Comparison of ENCODE assay signal across 8 cellular contexts in the genomic region with DNA sequence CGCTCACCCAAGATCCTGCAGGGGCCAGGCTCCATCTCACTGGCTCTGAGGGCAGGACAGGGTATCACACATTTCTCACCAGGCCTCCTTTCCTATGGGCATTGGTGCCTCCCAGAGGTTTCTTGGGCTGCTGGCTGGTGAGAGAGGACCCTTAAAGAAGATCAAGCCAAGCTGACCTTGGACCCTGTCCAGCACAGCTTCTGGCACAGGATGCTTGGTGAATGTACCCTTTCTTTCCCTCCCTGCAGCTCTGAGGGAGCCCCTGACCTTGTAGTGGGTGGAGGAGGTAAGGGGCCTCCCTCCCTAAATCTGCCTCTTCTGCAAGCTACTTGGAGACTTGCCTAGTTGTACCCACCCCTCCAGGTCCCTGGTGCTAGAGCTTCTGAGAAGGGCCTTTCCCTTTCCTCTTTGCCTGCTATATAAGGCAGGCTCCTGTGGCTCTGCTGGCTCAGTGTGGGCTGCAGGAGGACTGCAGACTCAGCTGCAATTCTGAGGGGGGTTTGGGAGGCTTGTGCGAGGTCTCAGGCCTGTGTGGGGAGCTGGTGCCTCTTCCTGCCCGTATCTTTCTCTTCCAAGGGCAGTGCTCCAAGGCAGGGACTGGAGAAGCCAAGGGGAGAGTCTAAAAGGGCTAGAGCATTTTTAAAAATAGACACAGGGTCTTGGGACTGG. TPM values are rescaled to one million over a fixed set of nuclear protein-coding genes. Genes with fewer than 3 reads are reported as not detected.
DNase-seq lines count a peak whose midpoint lies in the region; ATAC-seq, FAIRE-seq and TF ChIP-seq lines count a peak whose summit lies in the region.

No MANE protein-coding gene starts in this region.

- TF ChIP-seq POLR2A in HepG2 (IDR thresholded peaks at IDR 0.05; ENCODE audit: insufficient read depth in 1 of 2, low read depth in 2 of 2, low read length in 2 of 2) = no peak

- no peaks in the 10 kb centered on the region for H3K9me3 Mint-ChIP-seq in chondrocyte (ENCODE audit: low read depth)

- H3K36me3 ChIP-seq in liver (ENCODE audit: control insufficient read depth in 4 of 4, insufficient read depth in 3 of 4, low read depth in 1 of 4, low read length in 3 of 4) (peaks cover 0 to 9% (median 0%) of the 10 kb centered on the region in 4 donors), HepG2 (replicated peaks in 1 of 2; ENCODE audit: control insufficient read depth in 1 of 2, insufficient read depth in 2 of 2, low read length in 2 of 2) (no peaks in the 10 kb centered on the region; a peak in 1 of 5 replicates), mucosa of descending colon (ENCODE audit: low read depth) (no peaks in the 10 kb centered on the region), WERI-Rb-1 (peaks cover 9% of the 10 kb centered on the region)

- in situ Hi-C loops in HepG2 (cut with HindIII; ENCODE audit: extremely low pct_ligation_motif_present, low pct_unique_long_range_greater_than_20kb) = no loop called here

- TF ChIP-seq RAD21 in liver (IDR thresholded peaks at IDR 0.05) = peak in 1 of 2 donors; percentile 5
- TF ChIP-seq RAD21 in HepG2 (CRISPR knock-in tag; IDR thresholded peaks at IDR 0.05) = no peak

- no peak overlapping the region for H2AFZ ChIP-seq in HepG2 (ENCODE audit: low read length)

- no peaks in the 10 kb centered on the region for H4K20me1 ChIP-seq in HepG2 (ENCODE audit: insufficient read depth, low read length)

- POLR2A ChIA-PET in HepG2 (lab: Yijun Ruan, JAX) = interaction anchor here (1.1 to 7.0 kb wide), 3 partner anchors 8 to 33 kb away, joined by 4 to 121 read pairs (median 72); a partner anchor contains a TSS

- no peak overlapping the region for H3K9ac ChIP-seq in liver (ENCODE audit: low read depth in 1 of 2, low read length in 2 of 2)
- no peak overlapping the region for H3K9ac ChIP-seq in HepG2 (ENCODE audit: insufficient read depth, low read depth, low read length)

- no peaks in the 10 kb centered on the region for H3K9me3 ChIP-seq in liver (ENCODE audit: control insufficient read depth in 4 of 4, low read length in 3 of 4)
- H3K9me3 ChIP-seq in HepG2 (ENCODE audit: low read length) = no peaks in the 10 kb centered on the region
- no peaks in the 10 kb centered on the region for H3K9me3 ChIP-seq in mucosa of descending colon
- no peaks in the 10 kb centered on the region for H3K9me3 ChIP-seq in WERI-Rb-1 (ENCODE audit: severe bottlenecking)

- DNase-seq in HepG2 (ENCODE audit: low spot score) (no peak), chondrocyte (ENCODE audit: low spot score) (peak; percentile 57), mucosa of descending colon (peak in 2 of 3 donors; percentile 26 to 31), NCI-H774 (lab: John Stamatoyannopoulos, UW) (no peak), GM10266 (ENCODE audit: extremely low spot score) (no peak), WERI-Rb-1 (no peak), Ammon's horn (ENCODE audit: low spot score) (no peak)

- CTCF ChIA-PET in HepG2 (lab: Yijun Ruan, JAX; ENCODE audit: low intra/inter-chr PET ratio, low total read pairs) = no interaction called here

- peak overlapping the region; percentile 82 for H3K27ac Mint-ChIP-seq in chondrocyte (ENCODE audit: unreplicated experiment)

- no peak for TF ChIP-seq EP300 in HepG2 (IDR thresholded peaks at IDR 0.05; ENCODE audit: low read depth in 2 of 2, low read length in 2 of 2)
- TF ChIP-seq EP300 in HepG2 (CRISPR knock-in tag; IDR thresholded peaks at IDR 0.05; ENCODE audit: borderline replicate concordance) = no peak

- H3K27me3 ChIP-seq in liver (ENCODE audit: control insufficient read depth in 4 of 4, insufficient read depth in 4 of 4, low read length in 3 of 4) (no peaks in the 10 kb centered on the region), HepG2 (ENCODE audit: control insufficient read depth in 1 of 2, insufficient read depth in 2 of 2, low read length in 2 of 2) (no peaks in the 10 kb centered on the region), WERI-Rb-1 (ENCODE audit: insufficient read depth, low read depth, severe bottlenecking) (no peaks in the 10 kb centered on the region)

- FAIRE-seq in HepG2 (lab: Jason Lieb, UNC) = no peak

- H3K79me2 ChIP-seq in HepG2 (ENCODE audit: insufficient read depth, low read length) = no peaks in the 10 kb centered on the region

- peaks cover 8 to 24% (median 13%) of the 10 kb centered on the region in 4 donors for H3K4me1 ChIP-seq in liver (ENCODE audit: control insufficient read depth in 4 of 4, insufficient read depth in 4 of 4, low read length in 3 of 4)
- H3K4me1 ChIP-seq in HepG2 (ENCODE audit: insufficient read depth, low read length) = peaks cover 68% of the 10 kb centered on the region
- H3K4me1 ChIP-seq in mucosa of descending colon (ENCODE audit: low read depth) = peaks cover 10% of the 10 kb centered on the region

- intact Hi-C loops in HepG2 (cut with micrococcal nuclease; ENCODE audit: unreplicated experiment) (no loop called here), mucosa of descending colon (cut with DNase I, micrococcal nuclease) (no loop called here)

- H3K36me3 Mint-ChIP-seq in chondrocyte (ENCODE audit: low read depth) = no peaks in the 10 kb centered on the region

- H3K4me1 Mint-ChIP-seq in chondrocyte (ENCODE audit: low read depth) = peaks cover 73% of the 10 kb centered on the region

- H3K4me3 ChIP-seq in liver (ENCODE audit: low read depth in 1 of 3, low read length in 3 of 3) (no peak overlapping the region), HepG2 (replicated peaks in 1 of 3; ENCODE audit: insufficient read depth in 1 of 3, low read depth in 2 of 3, low read length in 3 of 3) (no peak overlapping the region), mucosa of descending colon (no peak overlapping the region), WERI-Rb-1 (ENCODE audit: low read depth, low read length) (no peak overlapping the region)

- TF ChIP-seq CTCF in liver (IDR thresholded peaks at IDR 0.05; ENCODE audit: low read depth, low read length, missing input control) (no peak), HepG2 (CRISPR knock-in tag; IDR thresholded peaks at IDR 0.05) (no peak), chondrocyte (IDR thresholded peaks at IDR 0.05) (no peak), mucosa of descending colon (IDR thresholded peaks at IDR 0.05) (no peak), GM10266 (IDR thresholded peaks at IDR 0.05; ENCODE audit: control insufficient read depth, insufficient read depth, low read depth, missing control alignments) (no peak), WERI-Rb-1 (IDR thresholded peaks at IDR 0.05; ENCODE audit: low read depth, low read length) (no peak)

- H3K27me3 Mint-ChIP-seq in chondrocyte (ENCODE audit: low read depth) = no peaks in the 10 kb centered on the region

- ATAC-seq in HepG2 = no peak
- ATAC-seq in mucosa of descending colon = no peak

- no peak overlapping the region for H3K4me2 ChIP-seq in HepG2 (ENCODE audit: low read depth, low read length)

- H3K27ac ChIP-seq in liver (ENCODE audit: low read depth in 1 of 2, low read length in 2 of 2) = peak overlapping the region; percentile 47 to 51
- H3K27ac ChIP-seq in HepG2 (ENCODE audit: extremely low read length, insufficient read depth, low read length) = no peak overlapping the region
- H3K27ac ChIP-seq in WERI-Rb-1 = no peak overlapping the region

- 70% methylated on average over 3 of the region's 3 CpGs for whole genome bisulfite sequencing in liver
- WGBS in HepG2 (ENCODE audit: low lambda C conversion rate) = 83% methylated on average over 3 of the region's 3 CpGs

- BruUV-seq in HepG2 (replicated peaks; lab: Mats Ljungman, UMichigan) = no TSS peak

- H3K4me3 Mint-ChIP-seq in chondrocyte (ENCODE audit: unreplicated experiment) = no peak overlapping the region

TF ChIP-seq in liver, 16 proteins besides CTCF, POLR2A, EP300 and RAD21 (continues in another document):
- TF ChIP-seq GABPA (IDR thresholded peaks at IDR 0.05 in 1 of 2, conservative IDR thresholded peaks at IDR 0.05 in 1 of 2) = no peak
- no peak for TF ChIP-seq EGR1 (IDR thresholded peaks at IDR 0.05; ENCODE audit: low read depth in 2 of 2)
- TF ChIP-seq RXRA (IDR thresholded peaks at IDR 0.05) = no peak
- TF ChIP-seq HNF4G (IDR thresholded peaks at IDR 0.05) = no peak
- no peak for TF ChIP-seq SP1 (IDR thresholded peaks at IDR 0.05)
- no peak for TF ChIP-seq FOXA1 (IDR thresholded peaks at IDR 0.05)
- no peak for TF ChIP-seq HNF4A (conservative IDR thresholded peaks at IDR 0.05)

TF ChIP-seq in HepG2, 621 proteins besides CTCF, POLR2A, EP300 and RAD21 (continues in another document):
- TF ChIP-seq NFRKB (IDR thresholded peaks at IDR 0.05) = no peak
- TF ChIP-seq RARA (CRISPR knock-in tag; IDR thresholded peaks at IDR 0.05) = no peak
- no peak for TF ChIP-seq NCOR1 (IDR thresholded peaks at IDR 0.05; ENCODE audit: borderline replicate concordance, low read length)

RNA-seq across cellular contexts. Expression of a gene that starts 11.8 kb away (rescaled TPM):
- total RNA-seq in liver (10 to 100 TPM; 21.8 to 39.5 TPM), HepG2 (2016; rRNA removed; fragmentation: Illumina TruSeq; extraction: Trizol) (38.9 and 39.8 TPM in 2 replicates), chondrocyte (40.3 to 74.4 TPM (median 66.8 TPM) in 3 replicates), mucosa of descending colon (10 to 100 TPM; 65.5 to 89.9 (median 71.3) TPM)
- polyA plus RNA-seq in liver (10 to 100 TPM; 15.8 to 45.3 TPM), HepG2 (2011; rRNA removed) (66.5 and 84.1 TPM in 2 replicates)
- 13.4 and 13.6 TPM in 2 replicates for total RNA-seq in HepG2 (2016; cell fraction: cytosol; rRNA removed; fragmentation: Illumina TruSeq; extraction: Trizol; ENCODE audit: low read depth)
- 33.2 and 39.7 TPM in 2 replicates for total RNA-seq in HepG2 (2016; cell fraction: insoluble cytoplasmic fraction; rRNA removed; fragmentation: Illumina TruSeq; extraction: Trizol)
- 49.9 and 53.6 TPM in 2 replicates for total RNA-seq in HepG2 (2016; cell fraction: membrane; rRNA removed; fragmentation: Illumina TruSeq; extraction: Trizol)
- 21.9 and 30.8 TPM in 2 replicates for total RNA-seq in HepG2 (2016; cell fraction: nucleus; rRNA removed; fragmentation: Illumina TruSeq; extraction: Trizol)
- polyA plus RNA-seq in HepG2 (2011; cell fraction: cytosol; rRNA removed) = 62.9 and 70.1 TPM in 2 replicates
- 86.9 and 92.0 TPM in 2 replicates for polyA plus RNA-seq in HepG2 (2011; cell fraction: nucleus; rRNA removed)
- 98.0 and 117 TPM in 2 replicates for polyA plus RNA-seq in HepG2 (2012)
- 18.4 and 21.2 TPM in 2 replicates for polyA plus RNA-seq in HepG2 (2016; cell fraction: cytosol; fragmentation: Illumina TruSeq; extraction: Trizol; ENCODE audit: low read depth)
- polyA plus RNA-seq in HepG2 (2016; cell fraction: insoluble cytoplasmic fraction; fragmentation: Illumina TruSeq; extraction: Trizol; ENCODE audit: low read depth) = 51.6 and 70.7 TPM in 2 replicates
- 57.9 and 63.0 TPM in 2 replicates for polyA plus RNA-seq in HepG2 (2016; cell fraction: membrane; fragmentation: Illumina TruSeq; extraction: Trizol; ENCODE audit: low read depth)
- polyA plus RNA-seq in HepG2 (2016; cell fraction: nucleus; fragmentation: Illumina TruSeq; extraction: Trizol; ENCODE audit: insufficient read depth, low read depth) = 63.9 and 73.5 TPM in 2 replicates
- polyA minus RNA-seq in HepG2 (2011; rRNA and poly(A)+ RNA removed; ENCODE audit: low replicate concordance) = 23.8 and 82.1 TPM in 2 replicates
- 41.1 and 48.2 TPM in 2 replicates for polyA minus RNA-seq in HepG2 (2011; cell fraction: cytosol; rRNA and poly(A)+ RNA removed)
- polyA minus RNA-seq in HepG2 (2011; cell fraction: nucleus; rRNA and poly(A)+ RNA removed) = 36.6 and 46.0 TPM in 2 replicates

Comparison
In these comparisons a context has a peak if more than half of its experiments do, and no peak if none do; other contexts are left out.
1. H3K27ac ChIP-seq: peak in liver (2 of 2); none in HepG2 (single experiment) and WERI-Rb-1 (single experiment).
2. DNase-seq: peak in chondrocyte (single experiment) and mucosa of descending colon (2 of 3); none in HepG2 (single experiment), NCI-H774 (single experiment), GM10266 (single experiment), WERI-Rb-1 (single experiment) and Ammon's horn (single experiment).